ENCODE assay signal across 2 cellular contexts in the genomic region with DNA sequence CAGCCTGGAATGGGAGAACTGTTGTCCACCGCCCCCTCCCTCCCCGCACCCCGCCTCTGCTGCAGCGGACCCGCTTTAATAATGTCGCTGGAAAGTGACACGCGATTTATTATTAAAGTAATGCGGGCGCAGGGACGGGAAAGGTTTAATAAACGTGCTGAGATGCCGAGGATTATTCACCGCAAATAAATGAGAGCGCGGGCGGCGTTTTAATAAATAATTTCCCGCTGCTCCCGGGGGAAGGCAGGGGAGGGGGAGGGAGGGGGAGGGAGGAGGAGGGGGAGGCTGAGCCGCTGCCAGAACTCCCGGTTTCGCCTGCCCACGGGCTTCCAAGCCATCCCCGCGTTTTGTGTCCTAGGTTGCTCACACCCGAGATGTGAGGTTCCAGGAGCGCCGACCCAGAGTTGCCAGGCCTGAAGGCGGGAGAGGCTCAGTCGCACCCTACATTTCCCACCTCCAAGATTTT.
TF ChIP-seq lines count a peak whose summit lies in the region.

No MANE protein-coding gene starts in this region.

TF ChIP-seq in HCT116, 20 proteins besides CTCF, POLR2A, EP300 and RAD21 (continued from another document):
- TF ChIP-seq JUND (IDR thresholded peaks at IDR 0.05) = no peak
- no peak for TF ChIP-seq ZNF274 (IDR thresholded peaks at IDR 0.05; ENCODE audit: low read depth, low read length)
- TF ChIP-seq ZFX (IDR thresholded peaks at IDR 0.05) = no peak
- TF ChIP-seq SP1 (IDR thresholded peaks at IDR 0.05; ENCODE audit: low read depth) = no peak
- TF ChIP-seq, protein P1, sequence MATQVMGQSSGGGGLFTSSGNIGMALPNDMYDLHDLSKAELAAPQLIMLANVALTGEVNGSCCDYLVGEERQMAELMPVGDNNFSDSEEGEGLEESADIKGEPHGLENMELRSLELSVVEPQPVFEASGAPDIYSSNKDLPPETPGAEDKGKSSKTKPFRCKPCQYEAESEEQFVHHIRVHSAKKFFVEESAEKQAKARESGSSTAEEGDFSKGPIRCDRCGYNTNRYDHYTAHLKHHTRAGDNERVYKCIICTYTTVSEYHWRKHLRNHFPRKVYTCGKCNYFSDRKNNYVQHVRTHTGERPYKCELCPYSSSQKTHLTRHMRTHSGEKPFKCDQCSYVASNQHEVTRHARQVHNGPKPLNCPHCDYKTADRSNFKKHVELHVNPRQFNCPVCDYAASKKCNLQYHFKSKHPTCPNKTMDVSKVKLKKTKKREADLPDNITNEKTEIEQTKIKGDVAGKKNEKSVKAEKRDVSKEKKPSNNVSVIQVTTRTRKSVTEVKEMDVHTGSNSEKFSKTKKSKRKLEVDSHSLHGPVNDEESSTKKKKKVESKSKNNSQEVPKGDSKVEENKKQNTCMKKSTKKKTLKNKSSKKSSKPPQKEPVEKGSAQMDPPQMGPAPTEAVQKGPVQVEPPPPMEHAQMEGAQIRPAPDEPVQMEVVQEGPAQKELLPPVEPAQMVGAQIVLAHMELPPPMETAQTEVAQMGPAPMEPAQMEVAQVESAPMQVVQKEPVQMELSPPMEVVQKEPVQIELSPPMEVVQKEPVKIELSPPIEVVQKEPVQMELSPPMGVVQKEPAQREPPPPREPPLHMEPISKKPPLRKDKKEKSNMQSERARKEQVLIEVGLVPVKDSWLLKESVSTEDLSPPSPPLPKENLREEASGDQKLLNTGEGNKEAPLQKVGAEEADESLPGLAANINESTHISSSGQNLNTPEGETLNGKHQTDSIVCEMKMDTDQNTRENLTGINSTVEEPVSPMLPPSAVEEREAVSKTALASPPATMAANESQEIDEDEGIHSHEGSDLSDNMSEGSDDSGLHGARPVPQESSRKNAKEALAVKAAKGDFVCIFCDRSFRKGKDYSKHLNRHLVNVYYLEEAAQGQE (IDR thresholded peaks at IDR 0.05; ENCODE audit: low read depth) = no peak
- TF ChIP-seq CBX3 (IDR thresholded peaks at IDR 0.05; ENCODE audit: low read depth) = no peak
- TF ChIP-seq SIN3A (IDR thresholded peaks at IDR 0.05; ENCODE audit: low read depth) = no peak
- no peak for TF ChIP-seq YY1 (IDR thresholded peaks at IDR 0.05; ENCODE audit: extremely low read depth, insufficient replicate concordance, low read depth, low read length)
- TF ChIP-seq EZH2phosphoT487 (IDR thresholded peaks at IDR 0.05; ENCODE audit: borderline replicate concordance) = no peak

TF ChIP-seq in SK-N-SH, 30 proteins besides CTCF, POLR2A, EP300 and RAD21 (continued from another document):
- TF ChIP-seq, protein P2, sequence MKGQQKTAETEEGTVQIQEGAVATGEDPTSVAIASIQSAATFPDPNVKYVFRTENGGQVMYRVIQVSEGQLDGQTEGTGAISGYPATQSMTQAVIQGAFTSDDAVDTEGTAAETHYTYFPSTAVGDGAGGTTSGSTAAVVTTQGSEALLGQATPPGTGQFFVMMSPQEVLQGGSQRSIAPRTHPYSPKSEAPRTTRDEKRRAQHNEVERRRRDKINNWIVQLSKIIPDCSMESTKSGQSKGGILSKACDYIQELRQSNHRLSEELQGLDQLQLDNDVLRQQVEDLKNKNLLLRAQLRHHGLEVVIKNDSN (IDR thresholded peaks at IDR 0.05; ENCODE audit: borderline replicate concordance, low read depth) = no peak
- TF ChIP-seq IRF3 (IDR thresholded peaks at IDR 0.05; ENCODE audit: low read depth, low read length) (no peak), FOXJ3 (CRISPR knock-in tag; IDR thresholded peaks at IDR 0.05) (no peak), PBX3 (IDR thresholded peaks at IDR 0.05) (no peak), ELF1 (IDR thresholded peaks at IDR 0.05) (no peak), YY1 (IDR thresholded peaks at IDR 0.05; ENCODE audit: low read depth) (no peak), RFX5 (IDR thresholded peaks at IDR 0.05; ENCODE audit: low read length) (no peak), TAF1 (IDR thresholded peaks at IDR 0.05; ENCODE audit: borderline replicate concordance, low read depth, low read length) (no peak), JUND (IDR thresholded peaks at IDR 0.05) (no peak), NFIC (IDR thresholded peaks at IDR 0.05; ENCODE audit: borderline replicate concordance) (no peak), POLR2AphosphoS5 (IDR thresholded peaks at IDR 0.05; ENCODE audit: low read depth, low read length) (no peak), CHD2 (IDR thresholded peaks at IDR 0.05; ENCODE audit: low read length, partially characterized antibody) (no peak), TCF12 (IDR thresholded peaks at IDR 0.05) (no peak), RXRA (IDR thresholded peaks at IDR 0.05; ENCODE audit: borderline replicate concordance, low read depth) (no peak), FOXM1 (IDR thresholded peaks at IDR 0.05; ENCODE audit: low read depth) (no peak)
- TF ChIP-seq, protein P3, sequence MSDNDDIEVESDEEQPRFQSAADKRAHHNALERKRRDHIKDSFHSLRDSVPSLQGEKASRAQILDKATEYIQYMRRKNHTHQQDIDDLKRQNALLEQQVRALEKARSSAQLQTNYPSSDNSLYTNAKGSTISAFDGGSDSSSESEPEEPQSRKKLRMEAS (IDR thresholded peaks at IDR 0.05; ENCODE audit: low read depth) = no peak
TF ChIP-seq in SK-N-SH: peak in this region for 0.
